Comparison of ENCODE assay signal across 8 cellular contexts in genomic region chr12:104108755-104109445, GRCh38. TPM values are rescaled to one million over a fixed set of nuclear protein-coding genes. Genes with fewer than 3 reads are reported as not detected.
DNase-seq lines count a peak whose midpoint lies in the region; ATAC-seq, FAIRE-seq and TF ChIP-seq lines count a peak whose summit lies in the region.

No MANE protein-coding gene starts in this region.

- H3K9me3 ChIP-seq in liver (ENCODE audit: control insufficient read depth in 4 of 4, low read length in 3 of 4) = no peaks in the 10 kb centered on the region

- H3K27ac ChIP-seq in liver (ENCODE audit: low read depth in 1 of 2, low read length in 2 of 2) = no peak overlapping the region

- H3K9ac ChIP-seq in liver (ENCODE audit: low read depth in 1 of 2, low read length in 2 of 2) = no peak overlapping the region

- peak; percentile 53 for ATAC-seq in HG03378 (IDR thresholded peaks at IDR 0.05; ENCODE audit: unreplicated experiment)
- ATAC-seq in HG03039 (IDR thresholded peaks at IDR 0.05; ENCODE audit: unreplicated experiment) = no peak

- WGBS in liver = 56% methylated on average over 6 of the region's 6 CpGs

- peak; percentile 77 for DNase-seq in NCI-H748 treated with DMSO at 0.1 percent for 48 hours (lab: John Stamatoyannopoulos, UW)
- peak; percentile 76 to 82 for DNase-seq in activated CD4-positive, alpha-beta T cell treated with anti-CD3 and anti-CD28 coated beads, Interleukin-2, amount 50 U/mL, for 24 hours (ENCODE audit: low read depth in 1 of 2, low spot score in 1 of 2)
- peak; percentile 88 for DNase-seq in dedifferentiated amniotic fluid mesenchymal stem cell (ENCODE audit: extremely low spot score)
- peak; percentile 71 to 86 (median 82) for DNase-seq in stimulated activated CD4-positive, alpha-beta T cell treated with anti-CD3 and anti-CD28 coated beads, TNF-alpha, amount 100 ng/mL, for 24 hours (ENCODE audit: low read depth in 3 of 3)

- peak; percentile 92 for FAIRE-seq in G401.6 (lab: Jason Lieb, UNC)

- no peaks in the 10 kb centered on the region for H3K27me3 ChIP-seq in liver (ENCODE audit: control insufficient read depth in 4 of 4, insufficient read depth in 4 of 4, low read length in 3 of 4)

- TF ChIP-seq CTCF in liver (IDR thresholded peaks at IDR 0.05; ENCODE audit: low read depth, low read length, missing input control) = peak; percentile 86

- H3K4me1 ChIP-seq in liver (ENCODE audit: control insufficient read depth in 4 of 4, insufficient read depth in 4 of 4, low read length in 3 of 4) = peaks cover 2 to 17% (median 10%) of the 10 kb centered on the region in 4 donors

- peak; percentile 83 to 87 for TF ChIP-seq RAD21 in liver (IDR thresholded peaks at IDR 0.05)

- H3K36me3 ChIP-seq in liver (ENCODE audit: control insufficient read depth in 4 of 4, insufficient read depth in 3 of 4, low read depth in 1 of 4, low read length in 3 of 4) = peaks cover 0 to 3% (median 0%) of the 10 kb centered on the region in 4 donors

- no peak overlapping the region for H3K4me3 ChIP-seq in liver (ENCODE audit: low read depth in 1 of 3, low read length in 3 of 3)

TF ChIP-seq in liver, 16 proteins besides CTCF, POLR2A, EP300 and RAD21:
- TF ChIP-seq EGR1 (IDR thresholded peaks at IDR 0.05; ENCODE audit: low read depth in 2 of 2) (no peak), HNF4A (conservative IDR thresholded peaks at IDR 0.05) (peak in 1 of 2 donors; percentile 5)

RNA-seq across cellular contexts. Expression of gene NFYB, which starts 29.1 kb away (rescaled TPM):
- total RNA-seq in liver = 10 to 100 TPM; 12.5 to 14.6 TPM
- polyA plus RNA-seq in liver = 10 to 100 TPM in 1 of 2 donors, 1 to 10 TPM in 1; 7.6 to 10.4 TPM

RNA-seq across cellular contexts. Expression of gene HCFC2, which starts 44.6 kb away (rescaled TPM):
- 10 to 100 TPM in 1 of 2 donors, 1 to 10 TPM in 1; 8.7 to 17.4 TPM for total RNA-seq in liver
- polyA plus RNA-seq in liver = 10 to 100 TPM in 1 of 2 donors, 1 to 10 TPM in 1; 5.8 to 11.1 TPM

RNA-seq across cellular contexts. Expression of gene GLT8D2, which starts 58.9 kb away (rescaled TPM):
- total RNA-seq in liver = 1 to 10 TPM in 1 of 2 donors, under 1 TPM in 1; 0.79 to 1.2 TPM
- polyA plus RNA-seq in liver = 1 to 10 TPM; 1.2 to 1.4 TPM
